In the genomic region with DNA sequence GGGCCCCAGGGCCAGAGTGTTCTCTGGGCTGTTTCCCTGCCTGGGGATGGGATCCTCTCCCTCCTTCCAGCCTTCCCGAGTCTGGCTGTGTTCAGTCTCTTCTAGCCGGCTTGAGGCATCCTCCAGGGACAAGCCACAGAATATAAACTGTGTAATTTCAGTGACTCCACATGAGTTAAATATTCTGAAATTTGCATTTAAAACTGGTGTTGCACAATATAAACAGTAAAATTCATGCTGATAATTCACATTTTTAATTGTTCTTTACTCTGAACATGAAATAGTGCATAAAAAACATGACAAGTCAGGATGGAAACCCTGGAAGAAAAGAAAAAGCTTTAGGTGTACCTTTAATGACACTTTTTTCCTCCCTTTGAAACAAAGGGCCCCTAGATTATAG, we compare ENCODE assay signal across 23 cellular contexts.
"Had no signal": no experiment of that assay in that cellular context is flagged by ENCODE, and none has a peak within 500 bp of the region (broad histone marks: within the 10 kb centered on the region; RNA-seq: fewer than 3 reads in every experiment).

No MANE protein-coding gene starts in this region.

- H3K9me3 ChIP-seq: esophagus squamous epithelium, mucosa of descending colon, pancreas, transverse colon, uterus had no signal

- H3K4me3 ChIP-seq: esophagus squamous epithelium, mucosa of descending colon, pancreas, transverse colon, uterus had no signal

- DNase-seq: activated CD4-positive, alpha-beta T cell treated with anti-CD3 and anti-CD28 coated beads for 1 hour; activated CD8-positive, alpha-beta memory T cell treated with anti-CD3 and anti-CD28 coated beads for 24 hours; activated CD8-positive, alpha-beta memory T cell treated with anti-CD3 and anti-CD28 coated beads, Interleukin-2, amount 50 U/mL, for 48 hours; activated effector memory CD4-positive, alpha-beta T cell treated with anti-CD3 and anti-CD28 coated beads, Interleukin-2, amount 50 U/mL, for 16 hours; activated naive CD4-positive, alpha-beta T cell treated with anti-CD3 and anti-CD28 coated beads, Interleukin-2, amount 50 U/mL, for 16 hours; activated T-cell treated with anti-CD3 and anti-CD28 coated beads, Interleukin-2, amount 50 U/mL, for 48 hours; aorta; effector memory CD4-positive, alpha-beta T cell; esophagus squamous epithelium; foreskin keratinocyte; mucosa of descending colon; naive B cell; pancreas; stimulated activated naive CD8-positive, alpha-beta T cell treated with anti-CD3 and anti-CD28 coated beads, Interleukin-15, Interleukin-2, amounts not matched to agents 100 U/mL and 50 U/mL, for 24 hours; substantia nigra; SW 1271; T-helper 2 cell; transverse colon; uterus had no signal

- H3K9me3 Mint-ChIP-seq: dendritic cell treated with granulocyte-macrophage colony-stimulating factor and Interleukin-4, amounts not matched to agents 40 ng/mL and 50 ng/mL, for 4 days had no signal

- ATAC-seq: foreskin keratinocyte; mucosa of descending colon; pancreas; stimulated activated naive CD8-positive, alpha-beta T cell treated with anti-CD3 and anti-CD28 coated beads, Interleukin-15, Interleukin-2, amounts not matched to agents 100 U/mL and 50 U/mL, for 24 hours had no signal

- H3K4me1 Mint-ChIP-seq: memory B cell had no signal

- H3K27ac ChIP-seq: foreskin keratinocyte, pancreas, transverse colon, uterus, VCaP had no signal

- H3K27ac Mint-ChIP-seq: dendritic cell treated with granulocyte-macrophage colony-stimulating factor and Interleukin-4, amounts not matched to agents 40 ng/mL and 50 ng/mL, for 4 days; memory B cell; naive B cell had no signal

- H3K36me3 ChIP-seq: esophagus squamous epithelium, pancreas, transverse colon, uterus had no signal

- H3K36me3 Mint-ChIP-seq: memory B cell had no signal

- H3K4me3 Mint-ChIP-seq: dendritic cell treated with granulocyte-macrophage colony-stimulating factor and Interleukin-4, amounts not matched to agents 40 ng/mL and 50 ng/mL, for 4 days; memory B cell; neural crest cell had no signal

- H3K4me1 ChIP-seq: pancreas had no signal

- H3K27me3 ChIP-seq: foreskin keratinocyte, pancreas, uterus had no signal
